ENCODE assay signal across 8 cellular contexts in the genomic region with DNA sequence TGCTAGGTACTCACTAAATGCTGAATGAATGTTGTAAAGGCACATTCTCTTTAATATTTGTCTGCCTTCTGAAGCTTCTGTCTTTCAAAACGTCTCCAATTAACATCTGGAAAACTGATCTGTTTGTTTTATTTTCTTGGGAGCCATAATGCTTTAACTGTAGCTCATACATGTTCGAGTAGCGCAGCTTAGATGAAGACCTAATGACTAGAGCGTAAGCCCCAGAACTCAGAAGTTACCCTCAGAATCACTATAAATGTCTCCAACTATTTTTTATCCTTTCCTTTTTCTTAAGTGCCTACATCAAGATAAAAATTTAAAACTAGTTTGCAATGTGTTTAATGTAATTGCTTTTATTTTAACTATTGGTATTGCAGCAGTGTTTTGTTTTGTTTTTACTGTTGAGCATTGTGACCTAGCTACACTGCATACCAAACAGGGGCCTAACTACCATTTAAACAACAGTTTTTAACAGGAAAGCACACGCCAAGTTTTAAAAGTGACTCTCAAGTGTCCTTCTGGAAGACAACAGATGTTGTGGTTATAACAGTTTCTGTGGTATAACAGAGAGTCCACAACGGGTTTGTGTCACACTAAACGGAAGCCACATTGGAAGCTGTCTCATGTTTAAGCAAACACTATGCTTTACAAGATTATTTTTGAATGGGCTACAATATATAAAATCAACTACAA. TPM values are rescaled to one million over a fixed set of nuclear protein-coding genes. Genes with fewer than 3 reads are reported as not detected.
A peak's percentile ranks its signal among the peaks of the same experiment; 100 is the strongest.
DNase-seq lines count a peak whose midpoint lies in the region; ATAC-seq and TF ChIP-seq lines count a peak whose summit lies in the region.

No MANE protein-coding gene starts in this region.

- no peaks in the 10 kb centered on the region for H3K27me3 ChIP-seq in brain microvascular endothelial cell (replicated peaks)
- no peaks in the 10 kb centered on the region for H3K27me3 ChIP-seq in tibial artery

- H3K9me3 Mint-ChIP-seq in T-helper 1 cell treated with Interleukin-12 subunit alpha and Interleukin-12 subunit beta and Interleukin-4 antibody, amounts not matched to agents 30 μg/mL and 1 μg/mL, for 36 hours = peaks cover 14% of the 10 kb centered on the region

- TF ChIP-seq CTCF in GM10266 (IDR thresholded peaks at IDR 0.05; ENCODE audit: control insufficient read depth, insufficient read depth, low read depth, missing control alignments) = no peak
- no peak for TF ChIP-seq CTCF in brain microvascular endothelial cell (IDR thresholded peaks at IDR 0.05; ENCODE audit: low read depth, low read length, missing control alignments)
- no peak for TF ChIP-seq CTCF in tibial artery (IDR thresholded peaks at IDR 0.05)

- ATAC-seq in GM19452 (IDR thresholded peaks at IDR 0.05; ENCODE audit: unreplicated experiment) (peak; percentile 98), HG03135 (IDR thresholded peaks at IDR 0.05; ENCODE audit: unreplicated experiment) (peak; percentile 95), left ventricle myocardium superior (no peak)

- H3K27ac Mint-ChIP-seq in T-helper 1 cell treated with Interleukin-12 subunit alpha and Interleukin-12 subunit beta and Interleukin-4 antibody, amounts not matched to agents 30 μg/mL and 1 μg/mL, for 36 hours = peak overlapping the region; percentile 76

- no peaks in the 10 kb centered on the region for H3K36me3 ChIP-seq in brain microvascular endothelial cell (replicated peaks)
- no peaks in the 10 kb centered on the region for H3K36me3 ChIP-seq in tibial artery

- in situ Hi-C loops in brain microvascular endothelial cell (cut with HindIII; ENCODE audit: low pct_ligation_motif_present, low sequenced_read_pairs) = no loop called here

- peaks cover 17% of the 10 kb centered on the region for H3K4me1 Mint-ChIP-seq in T-helper 1 cell treated with Interleukin-12 subunit alpha and Interleukin-12 subunit beta and Interleukin-4 antibody, amounts not matched to agents 30 μg/mL and 1 μg/mL, for 36 hours (ENCODE audit: low read depth)

- peaks cover 13% of the 10 kb centered on the region for H3K36me3 Mint-ChIP-seq in T-helper 1 cell treated with Interleukin-12 subunit alpha and Interleukin-12 subunit beta and Interleukin-4 antibody, amounts not matched to agents 30 μg/mL and 1 μg/mL, for 36 hours (ENCODE audit: low read depth)

- intact Hi-C loops in left ventricle myocardium superior (cut with micrococcal nuclease) = no loop called here
- intact Hi-C loops in tibial artery (cut with DNase I; ENCODE audit: low total_unique reads) = no loop called here

- DNase-seq in GM10266 (ENCODE audit: extremely low spot score) = peak; percentile 54
- no peak for DNase-seq in brain microvascular endothelial cell
- no peak for DNase-seq in left ventricle myocardium superior
- DNase-seq in tibial artery = no peak
- DNase-seq in T1000 (lab: John Stamatoyannopoulos, UW) = no peak

- peaks cover 36% of the 10 kb centered on the region for H3K27me3 Mint-ChIP-seq in T-helper 1 cell treated with Interleukin-12 subunit alpha and Interleukin-12 subunit beta and Interleukin-4 antibody, amounts not matched to agents 30 μg/mL and 1 μg/mL, for 36 hours (ENCODE audit: low read depth)

- peak overlapping the region; percentile 7 for H3K4me3 Mint-ChIP-seq in T-helper 1 cell treated with Interleukin-12 subunit alpha and Interleukin-12 subunit beta and Interleukin-4 antibody, amounts not matched to agents 30 μg/mL and 1 μg/mL, for 36 hours

- no peaks in the 10 kb centered on the region for H3K4me1 ChIP-seq in tibial artery

- no peak overlapping the region for H3K27ac ChIP-seq in brain microvascular endothelial cell
- no peak overlapping the region for H3K27ac ChIP-seq in tibial artery

- H3K9me3 ChIP-seq in tibial artery = peaks cover 0 to 18% (median 5%) of the 10 kb centered on the region in 3 donors

- H3K4me3 ChIP-seq in brain microvascular endothelial cell (ENCODE audit: low read depth, low read length) = no peak overlapping the region
- H3K4me3 ChIP-seq in tibial artery = no peak overlapping the region

RNA-seq across cellular contexts. Expression of gene MRPL57, which starts 42.0 kb away (rescaled TPM):
- 23.7 TPM for total RNA-seq in left ventricle myocardium superior

RNA-seq across cellular contexts. Expression of gene SKA3, which starts 42.1 kb away (rescaled TPM):
- total RNA-seq in left ventricle myocardium superior = 0.12 TPM
